ENCODE assay signal across 27 cellular contexts in genomic region chr7:156518466-156518865, GRCh38.
"Had no signal": no experiment of that assay in that cellular context is flagged by ENCODE, and none has a peak within 500 bp of the region (broad histone marks: within the 10 kb centered on the region; RNA-seq: fewer than 3 reads in every experiment).

No MANE protein-coding gene starts in this region.

- DNase-seq: colonic mucosa; cortex of kidney; dermis blood vessel endothelial cell; dorsolateral prefrontal cortex; effector CD4-positive, alpha-beta T cell; effector CD8-positive, alpha-beta T cell; effector memory CD4-positive, alpha-beta T cell; effector memory CD8-positive, alpha-beta T cell; endodermal cell; erythroblast; esophagus squamous epithelium; foreskin fibroblast; foreskin keratinocyte; foreskin melanocyte; gastrocnemius medialis; glutamatergic neuron; heart left ventricle; heart right ventricle had no signal

- H3K27me3 ChIP-seq: colonic mucosa, dorsolateral prefrontal cortex, esophagus muscularis mucosa, esophagus squamous epithelium, foreskin keratinocyte, gastrocnemius medialis, gastroesophageal sphincter, heart left ventricle, heart right ventricle had no signal

- H3K9me3 ChIP-seq: colonic mucosa, esophagus muscularis mucosa, esophagus squamous epithelium, gastrocnemius medialis had no signal

- H3K36me3 ChIP-seq: colonic mucosa, esophagus muscularis mucosa, esophagus squamous epithelium, gastrocnemius medialis, gastroesophageal sphincter, heart left ventricle, heart right ventricle had no signal

- H3K4me1 ChIP-seq: colonic mucosa, esophagus muscularis mucosa, esophagus squamous epithelium, foreskin keratinocyte, gastrocnemius medialis, gastroesophageal sphincter, heart left ventricle, heart right ventricle had no signal

- H3K4me3 ChIP-seq: colonic mucosa, coronary artery, dorsolateral prefrontal cortex, esophagus muscularis mucosa, esophagus squamous epithelium, gastrocnemius medialis, gastroesophageal sphincter, heart left ventricle, heart right ventricle had no signal

- ATAC-seq: effector memory CD8-positive, alpha-beta T cell; esophagus mucosa; foreskin keratinocyte; gastrocnemius medialis; gastroesophageal sphincter; heart left ventricle; heart right ventricle had no signal

- H3K27ac ChIP-seq: colonic mucosa, coronary artery, dorsolateral prefrontal cortex, epithelial cell of prostate, esophagus muscularis mucosa, esophagus squamous epithelium, foreskin keratinocyte, gastrocnemius medialis, gastroesophageal sphincter, heart left ventricle, heart right ventricle had no signal

- FAIRE-seq: colon, endometrium, endothelial cell of umbilical vein, frontal cortex had no signal
